In genomic region chr10:19783721-19784120, GRCh38 we compare ENCODE assay signal across 7 cellular contexts.
"Had no signal": no experiment of that assay in that cellular context is flagged by ENCODE, and none has a peak within 500 bp of the region (broad histone marks: within the 10 kb centered on the region; RNA-seq: fewer than 3 reads in every experiment).

No MANE protein-coding gene starts in this region.

- DNase-seq: GM23248, H9, HCEC 1CT, IMR-90 had no signal

- FAIRE-seq: H1, H54, HTR-8/SVneo had no signal

- H3K4me3 ChIP-seq: GM23248 had no signal

- H2AFZ ChIP-seq: GM23248 had no signal

- H3K9me3 Mint-ChIP-seq: H9 had no signal

- H3K27ac ChIP-seq: GM23248 had no signal

- H3K9ac ChIP-seq: GM23248 had no signal

- H3K4me3 Mint-ChIP-seq: H9 had no signal
